In the genomic region with DNA sequence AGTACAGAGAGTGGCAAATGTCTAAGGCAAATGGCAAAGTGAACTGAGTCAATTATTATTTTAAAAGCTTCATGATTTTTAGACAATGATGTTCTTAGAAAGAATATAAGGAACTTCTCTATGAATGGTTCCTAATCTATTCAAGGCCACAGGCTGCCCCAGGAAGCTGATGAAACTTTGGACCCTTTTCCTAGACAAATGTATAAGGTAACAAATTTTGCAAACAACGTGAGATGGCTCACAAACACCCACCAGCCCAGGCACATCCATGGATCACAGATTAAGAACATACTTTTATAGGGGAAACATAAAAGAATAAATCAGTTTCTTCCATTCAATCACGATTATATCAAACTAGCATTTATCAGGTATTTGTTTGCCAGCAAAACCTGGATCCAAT, we compare ENCODE assay signal across 11 cellular contexts.
"Had no signal": no experiment of that assay in that cellular context is flagged by ENCODE, and none has a peak within 500 bp of the region (broad histone marks: within the 10 kb centered on the region; RNA-seq: fewer than 3 reads in every experiment).

No MANE protein-coding gene starts in this region.

- ATAC-seq: GM23338, HCT116 had no signal

- FAIRE-seq: H1, H54 had no signal

- DNase-seq: GM23248, GOT3, H7, H9, HCEC 1CT, HFFc6 had no signal

- H3K9me3 Mint-ChIP-seq: GM23338, H9, HFFc6 had no signal

- H2AFZ ChIP-seq: GM23248, GM23338 had no signal

- H3K4me1 Mint-ChIP-seq: GM23338, H9 had no signal

- H3K9me3 ChIP-seq: HAP-1 had no signal

- H3K4me2 ChIP-seq: GM23338 had no signal

- H3K9ac ChIP-seq: GM23248 had no signal

- H3K27ac Mint-ChIP-seq: GM23338, H9, HFFc6 had no signal

- H3K27ac ChIP-seq: GM23248 had no signal

- H3K4me3 ChIP-seq: GM23248, GM23338, HAP-1 had no signal

- H3K4me1 ChIP-seq: HAP-1 had no signal

- H3K4me3 Mint-ChIP-seq: GM23338, H9, HFFc6 had no signal

- H3K36me3 ChIP-seq: HAP-1 had no signal
